Comparison of ENCODE assay signal across 15 cellular contexts in the genomic region with DNA sequence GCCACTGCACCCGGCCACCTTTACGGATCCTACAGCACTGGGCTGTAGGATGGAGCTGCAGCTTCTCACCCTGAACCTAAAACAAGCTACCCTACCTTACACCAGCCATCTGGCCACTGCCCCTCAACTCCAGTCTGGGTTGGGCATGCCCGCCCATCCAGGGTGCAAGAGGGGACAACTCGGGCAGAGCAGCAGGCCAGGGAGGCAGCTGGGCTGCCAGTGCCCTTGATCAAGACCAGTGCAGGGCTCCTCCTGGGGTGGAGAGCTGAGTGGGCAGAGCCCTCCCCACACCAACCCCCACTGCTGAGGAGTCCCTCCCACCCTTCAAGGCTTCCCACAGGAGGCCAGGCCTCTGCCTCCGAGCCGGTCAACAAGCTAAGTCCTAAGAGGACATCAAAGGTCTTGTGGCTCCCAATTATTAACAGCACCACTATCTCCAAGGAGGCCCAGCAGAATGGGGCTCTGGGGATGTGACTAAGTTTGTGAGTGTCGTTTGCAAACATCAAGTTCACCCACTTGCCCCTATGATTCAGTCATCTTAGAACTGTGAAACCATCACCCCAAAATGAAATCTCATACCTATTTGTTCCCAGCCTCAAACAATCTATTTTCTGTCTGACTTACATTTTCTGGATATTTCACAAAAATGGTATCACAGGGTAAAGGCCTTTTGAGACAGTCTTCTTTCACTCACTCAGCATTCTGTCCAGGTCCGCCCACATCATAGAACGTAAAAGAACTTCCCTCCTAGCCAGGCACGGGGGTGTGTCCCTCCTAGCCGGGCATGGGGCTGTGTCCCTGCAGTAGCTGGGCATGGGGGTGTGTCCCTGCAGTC. TPM values are rescaled to one million over a fixed set of nuclear protein-coding genes. Genes with fewer than 3 reads are reported as not detected.
DNase-seq lines count a peak whose midpoint lies in the region; ATAC-seq, FAIRE-seq and TF ChIP-seq lines count a peak whose summit lies in the region.
"Had no signal": no experiment of that assay in that cellular context is flagged by ENCODE, and none has a peak within 500 bp of the region (broad histone marks: within the 10 kb centered on the region; RNA-seq: fewer than 3 reads in every experiment).

No MANE protein-coding gene starts in this region.

- H3K4me2 ChIP-seq in HepG2 (ENCODE audit: low read depth, low read length): no peak overlapping the region

- no peak overlapping the region for H2AFZ ChIP-seq in HepG2 (ENCODE audit: low read length)

- H3K9ac ChIP-seq in HepG2 (ENCODE audit: insufficient read depth, low read depth, low read length): no peak overlapping the region
- peak overlapping the region; percentile 45 for H3K9ac ChIP-seq in adipocyte (ENCODE audit: low read length)
- no peak overlapping the region for H3K9ac ChIP-seq in subcutaneous abdominal adipose tissue (ENCODE audit: low read length in 5 of 5)

- H3K27me3 ChIP-seq in HepG2 (ENCODE audit: control insufficient read depth in 1 of 2, insufficient read depth in 2 of 2, low read length in 2 of 2): no peaks in the 10 kb centered on the region
- no peaks in the 10 kb centered on the region for H3K27me3 ChIP-seq in right lobe of liver
- no peaks in the 10 kb centered on the region for H3K27me3 ChIP-seq in adipocyte (replicated peaks; ENCODE audit: control insufficient read depth, insufficient read depth, low read length)
- no peaks in the 10 kb centered on the region for H3K27me3 ChIP-seq in subcutaneous abdominal adipose tissue (ENCODE audit: control insufficient read depth in 5 of 5, insufficient read depth in 4 of 5, low read length in 5 of 5)
- H3K27me3 ChIP-seq in upper lobe of left lung: no peaks in the 10 kb centered on the region
- H3K27me3 ChIP-seq: Peyer's patch, tibial artery had no signal

- TF ChIP-seq POLR2A in HepG2 (IDR thresholded peaks at IDR 0.05; ENCODE audit: insufficient read depth in 1 of 2, low read depth in 2 of 2, low read length in 2 of 2) (0 out of 4 replicates have a peak, but pooled peaks of 1 of the 2 experiments have one; percentile 39), right lobe of liver (IDR thresholded peaks at IDR 0.05) (no peak), upper lobe of left lung (IDR thresholded peaks at IDR 0.05) (no peak)

- WGBS in HepG2 (ENCODE audit: low lambda C conversion rate): 96% methylated on average over 9 of the region's 11 CpGs
- 82% methylated on average over 7 of the region's 11 CpGs for WGBS in right lobe of liver (ENCODE audit: insufficient coverage, low coverage, low lambda C conversion rate, missing lambda C conversion rate)
- 84 to 85% methylated on average over 9 of the region's 11 CpGs for WGBS in upper lobe of left lung, 2 donors

- H3K9me3 ChIP-seq in HepG2 (ENCODE audit: low read length): no peaks in the 10 kb centered on the region
- H3K9me3 ChIP-seq in right lobe of liver: no peaks in the 10 kb centered on the region
- H3K9me3 ChIP-seq in adipocyte (ENCODE audit: control insufficient read depth, low read length): no peaks in the 10 kb centered on the region
- no peaks in the 10 kb centered on the region for H3K9me3 ChIP-seq in subcutaneous abdominal adipose tissue (ENCODE audit: control insufficient read depth in 5 of 5, low read length in 5 of 5)
- H3K9me3 ChIP-seq in upper lobe of left lung: no peaks in the 10 kb centered on the region
- H3K9me3 ChIP-seq: Peyer's patch, tibial artery had no signal

- no peak for TF ChIP-seq CTCF in HepG2 (CRISPR knock-in tag; IDR thresholded peaks at IDR 0.05)
- TF ChIP-seq CTCF in right lobe of liver (IDR thresholded peaks at IDR 0.05): no peak
- TF ChIP-seq CTCF in upper lobe of left lung (IDR thresholded peaks at IDR 0.05): no peak

- ATAC-seq in HepG2 (no peak), right lobe of liver (no peak), HG03432 (IDR thresholded peaks at IDR 0.05; ENCODE audit: unreplicated experiment) (no peak), upper lobe of left lung (ENCODE audit: low FRiP score in 2 of 2) (no peak)

- no peak for FAIRE-seq in HepG2 (lab: Jason Lieb, UNC)

- no peaks in the 10 kb centered on the region for H3K79me2 ChIP-seq in HepG2 (ENCODE audit: insufficient read depth, low read length)

- H3K4me1 ChIP-seq in HepG2 (ENCODE audit: insufficient read depth, low read length) (peaks cover 18% of the 10 kb centered on the region), right lobe of liver (no peaks in the 10 kb centered on the region), adipocyte (ENCODE audit: control insufficient read depth, insufficient read depth, low read length) (peaks cover 41% of the 10 kb centered on the region), subcutaneous abdominal adipose tissue (ENCODE audit: control insufficient read depth in 5 of 5, insufficient read depth in 5 of 5, low read length in 5 of 5) (peaks cover 0 to 27% (median 7%) of the 10 kb centered on the region in 5 donors), upper lobe of left lung (peaks cover 0 to 7% (median 6%) of the 10 kb centered on the region in 4 donors)
- H3K4me1 ChIP-seq: tibial artery had no signal

- no TSS peak for BruUV-seq in HepG2 (replicated peaks; lab: Mats Ljungman, UMichigan)

- in situ Hi-C loops in HepG2 (cut with HindIII; ENCODE audit: extremely low pct_ligation_motif_present, low pct_unique_long_range_greater_than_20kb): loop anchor here (5.0 kb wide), 1 partner anchor 104 kb away; no protein-coding TSS in a partner anchor

- TF ChIP-seq EP300 in HepG2 (IDR thresholded peaks at IDR 0.05; ENCODE audit: low read depth in 2 of 2, low read length in 2 of 2): no peak
- no peak for TF ChIP-seq EP300 in HepG2 (CRISPR knock-in tag; IDR thresholded peaks at IDR 0.05; ENCODE audit: borderline replicate concordance)
- TF ChIP-seq EP300 in upper lobe of left lung (IDR thresholded peaks at IDR 0.05): no peak

- H3K4me3 ChIP-seq in HepG2 (replicated peaks in 1 of 3; ENCODE audit: insufficient read depth in 1 of 3, low read depth in 2 of 3, low read length in 3 of 3) (no peak overlapping the region), right lobe of liver (no peak overlapping the region), adipocyte (ENCODE audit: low read length) (no peak overlapping the region), subcutaneous abdominal adipose tissue (ENCODE audit: low read depth in 1 of 5, low read length in 5 of 5) (no peak overlapping the region), upper lobe of left lung (no peak overlapping the region)
- H3K4me3 ChIP-seq: Peyer's patch, tibial artery had no signal

- no peak for DNase-seq in HepG2 (ENCODE audit: low spot score)
- DNase-seq in right lobe of liver: no peak
- DNase-seq in adipocyte (ENCODE audit: low read depth): no peak
- DNase-seq in upper lobe of left lung: no peak
- DNase-seq: activated naive CD4-positive, alpha-beta T cell treated with anti-CD3 and anti-CD28 coated beads for 36 hours; AML-193; NCI-H1105; NCI-H2171 treated with DMSO at 0.1 percent for 48 hours; NCI-H82; Peyer's patch; SW 1271; tibial artery had no signal

- no peak overlapping the region for H3K27ac ChIP-seq in HepG2 (ENCODE audit: extremely low read length, insufficient read depth, low read length)
- no peak overlapping the region for H3K27ac ChIP-seq in right lobe of liver
- H3K27ac ChIP-seq in subcutaneous abdominal adipose tissue (ENCODE audit: low read depth, low read length): peak overlapping the region; percentile 50
- no peak overlapping the region for H3K27ac ChIP-seq in upper lobe of left lung
- H3K27ac ChIP-seq: Peyer's patch, tibial artery had no signal

- no peak for TF ChIP-seq RAD21 in HepG2 (CRISPR knock-in tag; IDR thresholded peaks at IDR 0.05)

- CTCF ChIA-PET in HepG2 (lab: Yijun Ruan, JAX; ENCODE audit: low intra/inter-chr PET ratio, low total read pairs): interaction anchor here (1.7 kb wide), 1 partner anchor 38 kb away, joined by 11 read pairs; no protein-coding TSS in a partner anchor

- H3K36me3 ChIP-seq in HepG2 (replicated peaks in 1 of 2; ENCODE audit: control insufficient read depth in 1 of 2, insufficient read depth in 2 of 2, low read length in 2 of 2) (peaks cover 25 to 59% of the 10 kb centered on the region in 2 experiments), right lobe of liver (peaks cover 0 to 59% (median 14%) of the 10 kb centered on the region in 4 donors), adipocyte (ENCODE audit: control insufficient read depth, insufficient read depth, low read length, severe bottlenecking) (peaks cover 73% of the 10 kb centered on the region), subcutaneous abdominal adipose tissue (ENCODE audit: control insufficient read depth in 5 of 5, insufficient read depth in 5 of 5, low read length in 5 of 5) (peaks cover 0 to 73% (median 61%) of the 10 kb centered on the region in 5 donors), upper lobe of left lung (peaks cover 17 to 65% (median 58%) of the 10 kb centered on the region in 4 donors)

- POLR2A ChIA-PET in HepG2 (lab: Yijun Ruan, JAX): interaction anchor here (0.7 kb wide), 1 partner anchor 9 kb away, joined by 3 read pairs; no protein-coding TSS in a partner anchor

- intact Hi-C loops in HepG2 (cut with micrococcal nuclease; ENCODE audit: unreplicated experiment) (no loop called here), right lobe of liver (cut with DNase I) (no loop called here)

- peaks cover 9% of the 10 kb centered on the region; the same call in 1 of the 2 replicates for H4K20me1 ChIP-seq in HepG2 (ENCODE audit: insufficient read depth, low read length)

RNA-seq across cellular contexts. Expression of gene GATD1, which starts 11.0 kb away (rescaled TPM):
- 35.8 and 60.5 TPM in 2 replicates for total RNA-seq in HepG2 (2016; rRNA removed; fragmentation: Illumina TruSeq; extraction: Trizol)
- total RNA-seq in HepG2 (2016; cell fraction: cytosol; rRNA removed; fragmentation: Illumina TruSeq; extraction: Trizol; ENCODE audit: low read depth): 8.1 and 9.3 TPM in 2 replicates
- total RNA-seq in HepG2 (2016; cell fraction: insoluble cytoplasmic fraction; rRNA removed; fragmentation: Illumina TruSeq; extraction: Trizol): 33.7 and 52.3 TPM in 2 replicates
- 20.6 and 22.3 TPM in 2 replicates for total RNA-seq in HepG2 (2016; cell fraction: membrane; rRNA removed; fragmentation: Illumina TruSeq; extraction: Trizol)
- 42.6 and 48.3 TPM in 2 replicates for total RNA-seq in HepG2 (2016; cell fraction: nucleus; rRNA removed; fragmentation: Illumina TruSeq; extraction: Trizol)
- polyA plus RNA-seq in HepG2 (2011; rRNA removed): 31.3 and 40.0 TPM in 2 replicates
- 18.2 and 31.2 TPM in 2 replicates for polyA plus RNA-seq in HepG2 (2011; cell fraction: cytosol; rRNA removed)
- polyA plus RNA-seq in HepG2 (2011; cell fraction: nucleus; rRNA removed): 244 and 302 TPM in 2 replicates
- polyA plus RNA-seq in HepG2 (2012): 22.2 and 27.6 TPM in 2 replicates
- polyA plus RNA-seq in HepG2 (2016; cell fraction: cytosol; fragmentation: Illumina TruSeq; extraction: Trizol; ENCODE audit: low read depth): 7.3 and 8.3 TPM in 2 replicates
- 29.8 and 37.5 TPM in 2 replicates for polyA plus RNA-seq in HepG2 (2016; cell fraction: insoluble cytoplasmic fraction; fragmentation: Illumina TruSeq; extraction: Trizol; ENCODE audit: low read depth)
- polyA plus RNA-seq in HepG2 (2016; cell fraction: membrane; fragmentation: Illumina TruSeq; extraction: Trizol; ENCODE audit: low read depth): 10.4 and 13.8 TPM in 2 replicates
- polyA plus RNA-seq in HepG2 (2016; cell fraction: nucleus; fragmentation: Illumina TruSeq; extraction: Trizol; ENCODE audit: insufficient read depth, low read depth): 92.6 and 114 TPM in 2 replicates
- polyA minus RNA-seq in HepG2 (2011; rRNA and poly(A)+ RNA removed; ENCODE audit: low replicate concordance): 20.9 and 51.8 TPM in 2 replicates
- 15.0 and 21.0 TPM in 2 replicates for polyA minus RNA-seq in HepG2 (2011; cell fraction: cytosol; rRNA and poly(A)+ RNA removed)
- 25.6 and 29.0 TPM in 2 replicates for polyA minus RNA-seq in HepG2 (2011; cell fraction: nucleus; rRNA and poly(A)+ RNA removed)
- 10 to 100 TPM; 15.8 to 31.9 (median 27.7) TPM for total RNA-seq in right lobe of liver
- total RNA-seq in upper lobe of left lung: 10 to 100 TPM; 14.8 to 77.7 (median 63.6) TPM

RNA-seq across cellular contexts. Expression of gene TALDO1, which starts 19.1 kb away (rescaled TPM):
- total RNA-seq in HepG2 (2016; rRNA removed; fragmentation: Illumina TruSeq; extraction: Trizol): 240 and 336 TPM in 2 replicates
- total RNA-seq in HepG2 (2016; cell fraction: cytosol; rRNA removed; fragmentation: Illumina TruSeq; extraction: Trizol; ENCODE audit: low read depth): 94.7 and 94.9 TPM in 2 replicates
- total RNA-seq in HepG2 (2016; cell fraction: insoluble cytoplasmic fraction; rRNA removed; fragmentation: Illumina TruSeq; extraction: Trizol): 233 and 351 TPM in 2 replicates
- 97.2 and 101 TPM in 2 replicates for total RNA-seq in HepG2 (2016; cell fraction: membrane; rRNA removed; fragmentation: Illumina TruSeq; extraction: Trizol)
- total RNA-seq in HepG2 (2016; cell fraction: nucleus; rRNA removed; fragmentation: Illumina TruSeq; extraction: Trizol): 84.2 and 97.2 TPM in 2 replicates
- 88.1 and 107 TPM in 2 replicates for polyA plus RNA-seq in HepG2 (2011; rRNA removed)
- polyA plus RNA-seq in HepG2 (2011; cell fraction: cytosol; rRNA removed): 93.4 and 124 TPM in 2 replicates
- 50.1 and 56.3 TPM in 2 replicates for polyA plus RNA-seq in HepG2 (2011; cell fraction: nucleus; rRNA removed)
- polyA plus RNA-seq in HepG2 (2012): 89.8 and 93.0 TPM in 2 replicates
- 78.6 and 81.5 TPM in 2 replicates for polyA plus RNA-seq in HepG2 (2016; cell fraction: cytosol; fragmentation: Illumina TruSeq; extraction: Trizol; ENCODE audit: low read depth)
- polyA plus RNA-seq in HepG2 (2016; cell fraction: insoluble cytoplasmic fraction; fragmentation: Illumina TruSeq; extraction: Trizol; ENCODE audit: low read depth): 291 and 296 TPM in 2 replicates
- 74.1 and 77.8 TPM in 2 replicates for polyA plus RNA-seq in HepG2 (2016; cell fraction: membrane; fragmentation: Illumina TruSeq; extraction: Trizol; ENCODE audit: low read depth)
- polyA plus RNA-seq in HepG2 (2016; cell fraction: nucleus; fragmentation: Illumina TruSeq; extraction: Trizol; ENCODE audit: insufficient read depth, low read depth): 141 and 146 TPM in 2 replicates
- 76.8 and 132 TPM in 2 replicates for polyA minus RNA-seq in HepG2 (2011; rRNA and poly(A)+ RNA removed; ENCODE audit: low replicate concordance)
- polyA minus RNA-seq in HepG2 (2011; cell fraction: cytosol; rRNA and poly(A)+ RNA removed): 46.9 and 78.3 TPM in 2 replicates
- 15.8 and 16.4 TPM in 2 replicates for polyA minus RNA-seq in HepG2 (2011; cell fraction: nucleus; rRNA and poly(A)+ RNA removed)
- 100 to 1,000 TPM; 102 to 184 (median 150) TPM for total RNA-seq in right lobe of liver
- total RNA-seq in upper lobe of left lung: 100 to 1,000 TPM; 163 to 313 (median 217) TPM

RNA-seq across cellular contexts. Expression of gene CEND1, which starts 23.6 kb away (rescaled TPM):
- total RNA-seq in HepG2 (2016; rRNA removed; fragmentation: Illumina TruSeq; extraction: Trizol) (not detected in 2 replicates), right lobe of liver (not detected), upper lobe of left lung (not detected)
- not detected in 2 replicates for total RNA-seq in HepG2 (2016; cell fraction: cytosol; rRNA removed; fragmentation: Illumina TruSeq; extraction: Trizol; ENCODE audit: low read depth)
- not detected in 2 replicates for total RNA-seq in HepG2 (2016; cell fraction: insoluble cytoplasmic fraction; rRNA removed; fragmentation: Illumina TruSeq; extraction: Trizol)
- total RNA-seq in HepG2 (2016; cell fraction: membrane; rRNA removed; fragmentation: Illumina TruSeq; extraction: Trizol): not detected in 2 replicates
- total RNA-seq in HepG2 (2016; cell fraction: nucleus; rRNA removed; fragmentation: Illumina TruSeq; extraction: Trizol): not detected in 2 replicates
- polyA plus RNA-seq in HepG2 (2011; rRNA removed): not detected in 2 replicates
- not detected in 2 replicates for polyA plus RNA-seq in HepG2 (2011; cell fraction: cytosol; rRNA removed)
- 0.07 TPM in 1 of 2 replicates, not detected in the other for polyA plus RNA-seq in HepG2 (2011; cell fraction: nucleus; rRNA removed)
- 0.11 TPM in 1 of 2 replicates, not detected in the other for polyA plus RNA-seq in HepG2 (2012)
- polyA plus RNA-seq in HepG2 (2016; cell fraction: cytosol; fragmentation: Illumina TruSeq; extraction: Trizol; ENCODE audit: low read depth): not detected in 2 replicates
- polyA plus RNA-seq in HepG2 (2016; cell fraction: insoluble cytoplasmic fraction; fragmentation: Illumina TruSeq; extraction: Trizol; ENCODE audit: low read depth): not detected in 2 replicates
- not detected in 2 replicates for polyA plus RNA-seq in HepG2 (2016; cell fraction: membrane; fragmentation: Illumina TruSeq; extraction: Trizol; ENCODE audit: low read depth)
- polyA plus RNA-seq in HepG2 (2016; cell fraction: nucleus; fragmentation: Illumina TruSeq; extraction: Trizol; ENCODE audit: insufficient read depth, low read depth): not detected in 2 replicates
- polyA minus RNA-seq in HepG2 (2011; rRNA and poly(A)+ RNA removed; ENCODE audit: low replicate concordance): not detected in 2 replicates
- not detected in 2 replicates for polyA minus RNA-seq in HepG2 (2011; cell fraction: cytosol; rRNA and poly(A)+ RNA removed)
- polyA minus RNA-seq in HepG2 (2011; cell fraction: nucleus; rRNA and poly(A)+ RNA removed): not detected in 2 replicates
- total RNA-seq: lower leg skin, Peyer's patch had no signal

RNA-seq across cellular contexts. Expression of gene SLC25A22, which starts 31.8 kb away (rescaled TPM):
- total RNA-seq in HepG2 (2016; rRNA removed; fragmentation: Illumina TruSeq; extraction: Trizol): 8.0 and 12.4 TPM in 2 replicates
- total RNA-seq in HepG2 (2016; cell fraction: cytosol; rRNA removed; fragmentation: Illumina TruSeq; extraction: Trizol; ENCODE audit: low read depth): 4.2 and 5.7 TPM in 2 replicates
- total RNA-seq in HepG2 (2016; cell fraction: insoluble cytoplasmic fraction; rRNA removed; fragmentation: Illumina TruSeq; extraction: Trizol): 8.0 and 11.4 TPM in 2 replicates
- 8.3 and 9.2 TPM in 2 replicates for total RNA-seq in HepG2 (2016; cell fraction: membrane; rRNA removed; fragmentation: Illumina TruSeq; extraction: Trizol)
- total RNA-seq in HepG2 (2016; cell fraction: nucleus; rRNA removed; fragmentation: Illumina TruSeq; extraction: Trizol): 7.7 and 9.2 TPM in 2 replicates
- polyA plus RNA-seq in HepG2 (2011; rRNA removed): 19.2 and 20.5 TPM in 2 replicates
- 5.9 and 7.9 TPM in 2 replicates for polyA plus RNA-seq in HepG2 (2011; cell fraction: cytosol; rRNA removed)
- 50.3 and 61.9 TPM in 2 replicates for polyA plus RNA-seq in HepG2 (2011; cell fraction: nucleus; rRNA removed)
- polyA plus RNA-seq in HepG2 (2012): 7.5 and 11.4 TPM in 2 replicates
- 2.6 and 3.7 TPM in 2 replicates for polyA plus RNA-seq in HepG2 (2016; cell fraction: cytosol; fragmentation: Illumina TruSeq; extraction: Trizol; ENCODE audit: low read depth)
- polyA plus RNA-seq in HepG2 (2016; cell fraction: insoluble cytoplasmic fraction; fragmentation: Illumina TruSeq; extraction: Trizol; ENCODE audit: low read depth): 13.5 and 14.7 TPM in 2 replicates
- polyA plus RNA-seq in HepG2 (2016; cell fraction: membrane; fragmentation: Illumina TruSeq; extraction: Trizol; ENCODE audit: low read depth): 8.3 and 8.7 TPM in 2 replicates
- 25.5 and 28.7 TPM in 2 replicates for polyA plus RNA-seq in HepG2 (2016; cell fraction: nucleus; fragmentation: Illumina TruSeq; extraction: Trizol; ENCODE audit: insufficient read depth, low read depth)
- 19.4 and 40.7 TPM in 2 replicates for polyA minus RNA-seq in HepG2 (2011; rRNA and poly(A)+ RNA removed; ENCODE audit: low replicate concordance)
- polyA minus RNA-seq in HepG2 (2011; cell fraction: cytosol; rRNA and poly(A)+ RNA removed): 8.5 and 14.7 TPM in 2 replicates
- polyA minus RNA-seq in HepG2 (2011; cell fraction: nucleus; rRNA and poly(A)+ RNA removed): 14.9 and 16.0 TPM in 2 replicates
- total RNA-seq in right lobe of liver: 10 to 100 TPM; 20.6 to 40.2 (median 29.9) TPM
- 10 to 100 TPM; 13.6 to 29.3 (median 22.3) TPM for total RNA-seq in upper lobe of left lung

RNA-seq across cellular contexts. Expression of gene PIDD1, which starts 38.7 kb away (rescaled TPM):
- 7.9 and 16.0 TPM in 2 replicates for total RNA-seq in HepG2 (2016; rRNA removed; fragmentation: Illumina TruSeq; extraction: Trizol)
- 3.5 and 4.1 TPM in 2 replicates for total RNA-seq in HepG2 (2016; cell fraction: cytosol; rRNA removed; fragmentation: Illumina TruSeq; extraction: Trizol; ENCODE audit: low read depth)
- total RNA-seq in HepG2 (2016; cell fraction: insoluble cytoplasmic fraction; rRNA removed; fragmentation: Illumina TruSeq; extraction: Trizol): 8.8 and 17.2 TPM in 2 replicates
- total RNA-seq in HepG2 (2016; cell fraction: membrane; rRNA removed; fragmentation: Illumina TruSeq; extraction: Trizol): 7.4 and 7.9 TPM in 2 replicates
- 17.2 and 22.2 TPM in 2 replicates for total RNA-seq in HepG2 (2016; cell fraction: nucleus; rRNA removed; fragmentation: Illumina TruSeq; extraction: Trizol)
- 14.3 and 17.7 TPM in 2 replicates for polyA plus RNA-seq in HepG2 (2011; rRNA removed)
- 5.0 and 12.7 TPM in 2 replicates for polyA plus RNA-seq in HepG2 (2011; cell fraction: cytosol; rRNA removed)
- 234 and 353 TPM in 2 replicates for polyA plus RNA-seq in HepG2 (2011; cell fraction: nucleus; rRNA removed)
- 6.8 and 9.8 TPM in 2 replicates for polyA plus RNA-seq in HepG2 (2012)
- polyA plus RNA-seq in HepG2 (2016; cell fraction: cytosol; fragmentation: Illumina TruSeq; extraction: Trizol; ENCODE audit: low read depth): 3.7 and 3.9 TPM in 2 replicates
- 12.6 and 15.2 TPM in 2 replicates for polyA plus RNA-seq in HepG2 (2016; cell fraction: insoluble cytoplasmic fraction; fragmentation: Illumina TruSeq; extraction: Trizol; ENCODE audit: low read depth)
- polyA plus RNA-seq in HepG2 (2016; cell fraction: membrane; fragmentation: Illumina TruSeq; extraction: Trizol; ENCODE audit: low read depth): 7.8 and 9.8 TPM in 2 replicates
- polyA plus RNA-seq in HepG2 (2016; cell fraction: nucleus; fragmentation: Illumina TruSeq; extraction: Trizol; ENCODE audit: insufficient read depth, low read depth): 93.2 and 101 TPM in 2 replicates
- 2.9 and 14.9 TPM in 2 replicates for polyA minus RNA-seq in HepG2 (2011; rRNA and poly(A)+ RNA removed; ENCODE audit: low replicate concordance)
- 3.4 and 7.0 TPM in 2 replicates for polyA minus RNA-seq in HepG2 (2011; cell fraction: cytosol; rRNA and poly(A)+ RNA removed)
- polyA minus RNA-seq in HepG2 (2011; cell fraction: nucleus; rRNA and poly(A)+ RNA removed): 19.3 TPM in 2 replicates
- total RNA-seq in right lobe of liver: 10 to 100 TPM in 2 of 6 experiments, 1 to 10 TPM in 4; 6.5 to 11.8 (median 9.8) TPM
- 10 to 100 TPM in 5 of 6 donors, 1 to 10 TPM in 1; 5.2 to 76.5 (median 15.4) TPM for total RNA-seq in upper lobe of left lung
